In genomic region chr3:124986153-124987143, GRCh38 we compare ENCODE assay signal across 9 cellular contexts. TPM values are rescaled to one million over a fixed set of nuclear protein-coding genes. Genes with fewer than 3 reads are reported as not detected.
DNase-seq lines count a peak whose midpoint lies in the region; ATAC-seq, FAIRE-seq and TF ChIP-seq lines count a peak whose summit lies in the region.
"Had no signal": no experiment of that assay in that cellular context is flagged by ENCODE, and none has a peak within 500 bp of the region (broad histone marks: within the 10 kb centered on the region; RNA-seq: fewer than 3 reads in every experiment).

No MANE protein-coding gene starts in this region.

- WGBS in GM23248 (ENCODE audit: low coverage in 1 of 2, low lambda C conversion rate in 2 of 2, missing lambda C conversion rate in 2 of 2), 2 experiments = 26 to 27% methylated on average over 7 of the region's 7 CpGs
- WGBS in small intestine, 3 donors = 36 to 61% (median 45%) methylated on average over 7 of the region's 7 CpGs

- no peaks in the 10 kb centered on the region for H3K9me3 Mint-ChIP-seq in glutamatergic neuron (ENCODE audit: unreplicated experiment)

- H3K36me3 Mint-ChIP-seq in glutamatergic neuron (ENCODE audit: unreplicated experiment) = no peaks in the 10 kb centered on the region

- H3K9me2 ChIP-seq in GM23248 (ENCODE audit: insufficient read depth) = no peaks in the 10 kb centered on the region

- no peak overlapping the region for H3K27ac Mint-ChIP-seq in glutamatergic neuron (ENCODE audit: unreplicated experiment)

- peaks cover 2% of the 10 kb centered on the region for H3K4me1 Mint-ChIP-seq in glutamatergic neuron (ENCODE audit: low read depth, unreplicated experiment)

- peak; percentile 50 for TF ChIP-seq CTCF in glutamatergic neuron (IDR thresholded peaks at IDR 0.05; ENCODE audit: partially characterized antibody, unreplicated experiment)
- TF ChIP-seq CTCF in coronary artery (IDR thresholded peaks at IDR 0.05) = no peak

- H3K9me3 ChIP-seq in GM23248 (ENCODE audit: low read depth) (no peaks in the 10 kb centered on the region), SJSA1 (replicated peaks) (no peaks in the 10 kb centered on the region), small intestine (ENCODE audit: control insufficient read depth, low read depth) (no peaks in the 10 kb centered on the region)

- FAIRE-seq in small intestine (lab: Jason Lieb, UNC) (no peak), frontal cortex (lab: Jason Lieb, UNC) (no peak)

- H3K4me1 ChIP-seq in GM23248 (ENCODE audit: insufficient read depth) = peaks cover 34% of the 10 kb centered on the region
- H3K4me1 ChIP-seq in SJSA1 (replicated peaks) = peaks cover 49% of the 10 kb centered on the region
- H3K4me1 ChIP-seq in small intestine (ENCODE audit: control insufficient read depth in 2 of 2, insufficient read depth in 1 of 2, low read depth in 1 of 2, low read length in 1 of 2) = peaks cover 0 to 10% of the 10 kb centered on the region in 2 donors

- H3K79me2 ChIP-seq in GM23248 (ENCODE audit: insufficient read depth) = peaks cover 29% of the 10 kb centered on the region

- no peak overlapping the region for H3K4me3 Mint-ChIP-seq in glutamatergic neuron (ENCODE audit: unreplicated experiment)

- H3K27me3 Mint-ChIP-seq in glutamatergic neuron (ENCODE audit: unreplicated experiment) = peaks cover 4% of the 10 kb centered on the region

- H3K4me2 ChIP-seq in GM23248 (ENCODE audit: unreplicated experiment) = peak overlapping the region; percentile 68

- no peak overlapping the region for H2AFZ ChIP-seq in GM23248

- H3K27me3 ChIP-seq in GM23248 (replicated peaks; ENCODE audit: insufficient read depth) (no peaks in the 10 kb centered on the region), SJSA1 (replicated peaks) (no peaks in the 10 kb centered on the region), small intestine (ENCODE audit: control insufficient read depth in 2 of 2, insufficient read depth in 2 of 2, low read length in 2 of 2) (no peaks in the 10 kb centered on the region)

- in situ Hi-C loops in GM23248 (cut with MboI) = no loop called here

- H3K27ac ChIP-seq in GM23248 = peak overlapping the region; percentile 99
- H3K27ac ChIP-seq in SJSA1 = peak overlapping the region; percentile 96
- H3K27ac ChIP-seq in small intestine (ENCODE audit: low read depth in 1 of 2, low read length in 1 of 2) = peak overlapping the region; percentile 77 to 83
- H3K27ac ChIP-seq in coronary artery = peak overlapping the region in 1 of 2 donors; percentile 80

- H4K20me1 ChIP-seq in GM23248 (ENCODE audit: insufficient read depth) = no peaks in the 10 kb centered on the region

- H3K4me3 ChIP-seq in GM23248 (peak overlapping the region; percentile 40), SJSA1 (no peak overlapping the region), small intestine (ENCODE audit: low read depth in 1 of 2, low read length in 2 of 2) (no peak overlapping the region), coronary artery (no peak overlapping the region)

- peak overlapping the region; percentile 83 for H3K9ac ChIP-seq in GM23248

- ATAC-seq in GM21526 (IDR thresholded peaks at IDR 0.05; ENCODE audit: low FRiP score, unreplicated experiment) = no peak

- peaks cover 66% of the 10 kb centered on the region for H3F3A ChIP-seq in GM23248 (ENCODE audit: insufficient read depth)

- peaks cover 65% of the 10 kb centered on the region for H3K36me3 ChIP-seq in GM23248 (ENCODE audit: low read depth)
- H3K36me3 ChIP-seq in SJSA1 = peaks cover 35% of the 10 kb centered on the region
- peaks cover 0 to 2% of the 10 kb centered on the region in 2 donors for H3K36me3 ChIP-seq in small intestine (ENCODE audit: control insufficient read depth in 2 of 2, insufficient read depth in 2 of 2, low read length in 2 of 2)

- peak; percentile 97 for DNase-seq in GM23248
- DNase-seq in SJSA1 (ENCODE audit: low read depth in 1 of 2, low spot score in 2 of 2) = peak; percentile 90 to 91
- DNase-seq in glutamatergic neuron = no peak
- peak; percentile 70 for DNase-seq in small intestine
- no peak for DNase-seq in stimulated activated CD4-positive, alpha-beta T cell treated with anti-CD3 and anti-CD28 coated beads, Interleukin-4, amount 100 ng/mL, for 24 hours
- DNase-seq in coronary artery (ENCODE audit: low spot score) = no peak
- no peak for DNase-seq in frontal cortex (ENCODE audit: low spot score in 2 of 2)
- DNase-seq: NCI-H2029 had no signal

RNA-seq across cellular contexts. Expression of gene MUC13, which starts 51.9 kb away (rescaled TPM):
- total RNA-seq in GM23248 (2014; rRNA removed; shearing (Covaris generic)) = 0.25 and 0.32 TPM in 2 replicates
- polyA plus RNA-seq in GM23248 (2016; fragmentation: Nextera tagmentation; extraction: Ambion mirVana) (0.09 and 0.18 TPM in 2 replicates), small intestine (100 to 1,000 TPM; 178 to 547 (median 269) TPM)
- total RNA-seq in SJSA1 (2014; rRNA removed; shearing (Covaris generic)) = not detected in 2 replicates
- total RNA-seq in glutamatergic neuron (ENCODE audit: unreplicated experiment) (not detected), frontal cortex (not detected)

Comparison
In these comparisons a context has a peak if more than half of its experiments do, and no peak if none do; other contexts are left out.
1. DNase-seq: peak in GM23248 (single experiment), SJSA1 (2 of 2) and small intestine (single experiment); none in glutamatergic neuron (single experiment), stimulated activated CD4-positive, alpha-beta T cell treated with anti-CD3 and anti-CD28 coated beads, Interleukin-4, amount 100 ng/mL, for 24 hours (single experiment), coronary artery (single experiment) and frontal cortex (0 of 2).